ENCODE assay signal across 14 cellular contexts in the genomic region with DNA sequence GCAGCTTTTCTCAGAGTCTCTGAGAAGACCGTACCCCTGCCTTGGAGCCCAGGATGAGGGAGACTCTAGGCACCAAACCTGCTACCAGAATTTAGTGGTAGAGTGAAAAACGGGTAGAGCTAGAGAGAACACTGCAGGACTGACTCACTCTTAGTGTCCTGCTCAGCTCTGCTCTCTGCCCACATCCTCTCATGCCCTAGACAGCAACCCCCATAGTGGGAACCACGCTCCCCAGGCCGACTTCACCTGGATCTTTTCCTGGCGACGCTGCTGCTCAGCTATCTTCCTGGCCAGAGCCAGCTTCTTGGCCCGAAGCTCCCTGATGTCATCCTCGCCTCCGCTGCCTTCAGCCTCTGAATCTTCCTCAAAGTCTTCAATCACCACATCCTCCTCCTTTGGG. TPM values are rescaled to one million over a fixed set of nuclear protein-coding genes. Genes with fewer than 3 reads are reported as not detected.
DNase-seq lines count a peak whose midpoint lies in the region; ATAC-seq, FAIRE-seq and TF ChIP-seq lines count a peak whose summit lies in the region.
"Had no signal": no experiment of that assay in that cellular context is flagged by ENCODE, and none has a peak within 500 bp of the region (broad histone marks: within the 10 kb centered on the region; RNA-seq: fewer than 3 reads in every experiment).

No MANE protein-coding gene starts in this region.

- WGBS in adrenal gland, 4 donors, result 86 to 91% (median 89%) methylated on average over 9 of the region's 9 CpGs

- H3K79me2 ChIP-seq in astrocyte (ENCODE audit: insufficient read depth, low read length), result no peaks in the 10 kb centered on the region

- H3K4me3 ChIP-seq in astrocyte (ENCODE audit: insufficient read depth, low read depth, low read length) (no peak overlapping the region), lower lobe of right lung (no peak overlapping the region), vagina (no peak overlapping the region), adrenal gland (no peak overlapping the region)
- H3K4me3 ChIP-seq: right lobe of liver had no signal

- peaks cover 41% of the 10 kb centered on the region for H3K4me1 Mint-ChIP-seq in stimulated activated naive CD8-positive, alpha-beta T cell treated with anti-CD3 and anti-CD28 coated beads, Interleukin-15, amount 100 ng/mL, for 72 hours
- peaks cover 42% of the 10 kb centered on the region for H3K4me1 Mint-ChIP-seq in astrocyte (ENCODE audit: low read depth, unreplicated experiment)

- peaks cover 4% of the 10 kb centered on the region for H3K36me3 ChIP-seq in astrocyte (ENCODE audit: insufficient read depth, low read length)
- H3K36me3 ChIP-seq in lower lobe of right lung, result peaks cover 47% of the 10 kb centered on the region
- H3K36me3 ChIP-seq in vagina, result peaks cover 0 to 31% of the 10 kb centered on the region in 2 donors
- peaks cover 0 to 44% of the 10 kb centered on the region in 2 donors for H3K36me3 ChIP-seq in adrenal gland (replicated peaks in 1 of 2)

- peaks cover 30% of the 10 kb centered on the region for H3K36me3 Mint-ChIP-seq in astrocyte (ENCODE audit: low read depth, unreplicated experiment)

- H3K9me3 Mint-ChIP-seq in stimulated activated naive CD8-positive, alpha-beta T cell treated with anti-CD3 and anti-CD28 coated beads, Interleukin-15, amount 100 ng/mL, for 72 hours, result no peaks in the 10 kb centered on the region
- H3K9me3 Mint-ChIP-seq in astrocyte (ENCODE audit: unreplicated experiment), result peaks cover 4% of the 10 kb centered on the region
- H3K9me3 Mint-ChIP-seq: dendritic cell treated with granulocyte-macrophage colony-stimulating factor and Interleukin-4, amounts not matched to agents 40 ng/mL and 50 ng/mL, for 4 days had no signal

- intact Hi-C loops in lower lobe of right lung (cut with DNase I) (no loop called here), vagina (cut with DNase I) (no loop called here), adrenal gland (cut with DNase I) (no loop called here)

- peak; percentile 26 for ATAC-seq in stimulated activated naive CD8-positive, alpha-beta T cell treated with anti-CD3 and anti-CD28 coated beads, Interleukin-15, Interleukin-2, amounts not matched to agents 100 U/mL and 50 U/mL, for 24 hours
- no peak for ATAC-seq in stimulated activated naive CD8-positive, alpha-beta T cell treated with anti-CD3 and anti-CD28 coated beads, Interleukin-15, amount 100 ng/mL, for 72 hours
- ATAC-seq in lower lobe of right lung (no peak), HG03469 (IDR thresholded peaks at IDR 0.05; ENCODE audit: unreplicated experiment) (no peak)
- ATAC-seq: HCT116, right lobe of liver had no signal

- TF ChIP-seq CTCF in astrocyte (IDR thresholded peaks at IDR 0.05; ENCODE audit: insufficient read depth, low read depth, low read length) (no peak), lower lobe of right lung (IDR thresholded peaks at IDR 0.05) (no peak), vagina (IDR thresholded peaks at IDR 0.05) (no peak), adrenal gland (IDR thresholded peaks at IDR 0.05) (no peak)

- no peak overlapping the region for H2AFZ ChIP-seq in astrocyte (ENCODE audit: low read depth, low read length)

- peak; percentile 95 for FAIRE-seq in astrocyte (lab: Jason Lieb, UNC)

- H3K9ac ChIP-seq in astrocyte (ENCODE audit: low read length), result peak overlapping the region; percentile 61

- no peak overlapping the region for H3K4me3 Mint-ChIP-seq in stimulated activated naive CD8-positive, alpha-beta T cell treated with anti-CD3 and anti-CD28 coated beads, Interleukin-15, amount 100 ng/mL, for 72 hours
- H3K4me3 Mint-ChIP-seq in astrocyte (ENCODE audit: unreplicated experiment), result peak overlapping the region; percentile 50
- H3K4me3 Mint-ChIP-seq: dendritic cell treated with granulocyte-macrophage colony-stimulating factor and Interleukin-4, amounts not matched to agents 40 ng/mL and 50 ng/mL, for 4 days had no signal

- H3K27me3 ChIP-seq in astrocyte (ENCODE audit: insufficient read depth, low read length), result no peaks in the 10 kb centered on the region
- H3K27me3 ChIP-seq in lower lobe of right lung (ENCODE audit: low read depth), result no peaks in the 10 kb centered on the region
- H3K27me3 ChIP-seq in vagina, result no peaks in the 10 kb centered on the region
- no peaks in the 10 kb centered on the region for H3K27me3 ChIP-seq in adrenal gland
- H3K27me3 ChIP-seq: right lobe of liver had no signal

- H3K9me3 ChIP-seq in astrocyte (ENCODE audit: insufficient read depth, low read depth, low read length) (no peaks in the 10 kb centered on the region), lower lobe of right lung (no peaks in the 10 kb centered on the region), vagina (no peaks in the 10 kb centered on the region), adrenal gland (replicated peaks in 1 of 3) (no peaks in the 10 kb centered on the region)
- H3K9me3 ChIP-seq: right lobe of liver had no signal

- DNase-seq in stimulated activated naive CD8-positive, alpha-beta T cell treated with anti-CD3 and anti-CD28 coated beads, Interleukin-15, Interleukin-2, amounts not matched to agents 100 U/mL and 50 U/mL, for 24 hours, result no peak
- DNase-seq in stimulated activated naive CD8-positive, alpha-beta T cell treated with anti-CD3 and anti-CD28 coated beads, Interleukin-15, amount 100 ng/mL, for 72 hours, result no peak
- DNase-seq in astrocyte (ENCODE audit: low read depth), result peak; percentile 77
- DNase-seq in lower lobe of right lung, result peak; percentile 15
- no peak for DNase-seq in vagina (ENCODE audit: extremely low spot score in 2 of 2)
- no peak for DNase-seq in putamen (ENCODE audit: low spot score)
- no peak for DNase-seq in adrenal gland
- DNase-seq: C1 segment of cervical spinal cord, NCI-H2171, right lobe of liver, WERI-Rb-1 had no signal

- peak overlapping the region; percentile 46 for H3K4me2 ChIP-seq in astrocyte (ENCODE audit: low read length)

- H3K27me3 Mint-ChIP-seq in stimulated activated naive CD8-positive, alpha-beta T cell treated with anti-CD3 and anti-CD28 coated beads, Interleukin-15, amount 100 ng/mL, for 72 hours, result no peaks in the 10 kb centered on the region
- no peaks in the 10 kb centered on the region for H3K27me3 Mint-ChIP-seq in astrocyte (ENCODE audit: low read depth, unreplicated experiment)

- peaks cover 40% of the 10 kb centered on the region for H3K4me1 ChIP-seq in astrocyte (ENCODE audit: insufficient read depth, low read length)
- H3K4me1 ChIP-seq in lower lobe of right lung, result peaks cover 49% of the 10 kb centered on the region
- peaks cover 46% of the 10 kb centered on the region for H3K4me1 ChIP-seq in vagina
- peaks cover 31 to 50% of the 10 kb centered on the region in 2 donors for H3K4me1 ChIP-seq in adrenal gland (replicated peaks in 1 of 2)

- TF ChIP-seq POLR2A in vagina (IDR thresholded peaks at IDR 0.05) (no peak), adrenal gland (IDR thresholded peaks at IDR 0.05) (no peak)

- H3K27ac ChIP-seq in astrocyte (ENCODE audit: low read depth, low read length) (peak overlapping the region; percentile 82), lower lobe of right lung (no peak overlapping the region), vagina (peak overlapping the region; percentile 51), adrenal gland (peak overlapping the region in 2 of 5 donors; percentile 91 to 97)
- H3K27ac ChIP-seq: right lobe of liver, WERI-Rb-1 had no signal

- H4K20me1 ChIP-seq in astrocyte (ENCODE audit: insufficient read depth, low read length), result no peaks in the 10 kb centered on the region

- H3K27ac Mint-ChIP-seq in stimulated activated naive CD8-positive, alpha-beta T cell treated with anti-CD3 and anti-CD28 coated beads, Interleukin-15, amount 100 ng/mL, for 72 hours, result peak overlapping the region in 1 of 2 donors; percentile 8
- peak overlapping the region; percentile 91 for H3K27ac Mint-ChIP-seq in astrocyte (ENCODE audit: unreplicated experiment)
- H3K27ac Mint-ChIP-seq: dendritic cell treated with granulocyte-macrophage colony-stimulating factor and Interleukin-4, amounts not matched to agents 40 ng/mL and 50 ng/mL, for 4 days had no signal

RNA-seq across cellular contexts. Expression of a gene that starts 26.7 kb away (rescaled TPM):
- total RNA-seq in astrocyte, result 9.0 and 14.5 TPM in 2 replicates
- total RNA-seq in lower lobe of right lung, result 20.6 TPM
- total RNA-seq in vagina, result 33.1 TPM
- 10 to 100 TPM in 7 of 8 donors, 1 to 10 TPM in 1; 9.8 to 61.8 (median 31.5) TPM for total RNA-seq in adrenal gland
- 10 to 100 TPM in 1 of 3 donors, 1 to 10 TPM in 1, under 1 TPM in 1; 0.92 to 16.7 (median 7.7) TPM for polyA plus RNA-seq in adrenal gland

RNA-seq across cellular contexts. Expression of a gene that starts 39.7 kb away (rescaled TPM):
- total RNA-seq in astrocyte, result 32.8 and 36.8 TPM in 2 replicates
- total RNA-seq in lower lobe of right lung, result 20.3 TPM
- total RNA-seq in vagina, result 24.3 TPM
- 10 to 100 TPM; 37.2 to 75.9 (median 55.6) TPM for total RNA-seq in adrenal gland
- 100 to 1,000 TPM in 2 of 3 donors, 10 to 100 TPM in 1; 57.5 to 155 (median 102) TPM for polyA plus RNA-seq in adrenal gland

RNA-seq across cellular contexts. Expression of a gene that starts 51.6 kb away (rescaled TPM):
- total RNA-seq in astrocyte (25.8 and 26.7 TPM in 2 replicates), lower lobe of right lung (38.0 TPM), vagina (43.0 TPM), adrenal gland (10 to 100 TPM; 37.7 to 65.3 (median 57.7) TPM)
- polyA plus RNA-seq in adrenal gland, result 100 to 1,000 TPM in 1 of 3 donors, 10 to 100 TPM in 2; 34.3 to 100 (median 69.7) TPM

RNA-seq across cellular contexts. Expression of a gene that starts 56.4 kb away (rescaled TPM):
- total RNA-seq in astrocyte, result 0.65 and 0.77 TPM in 2 replicates
- 5.8 TPM for total RNA-seq in lower lobe of right lung
- total RNA-seq in vagina, result 3.7 TPM
- 1 to 10 TPM; 5.1 to 9.4 (median 8.0) TPM for total RNA-seq in adrenal gland
- polyA plus RNA-seq in adrenal gland, result 1 to 10 TPM; 1.8 to 2.4 (median 1.9) TPM

Comparison
In these comparisons a context has a peak if more than half of its experiments do, and no peak if none do; other contexts are left out.
1. DNase-seq: peak in astrocyte (single experiment) and lower lobe of right lung (single experiment); none in stimulated activated naive CD8-positive, alpha-beta T cell treated with anti-CD3 and anti-CD28 coated beads, Interleukin-15, Interleukin-2, amounts not matched to agents 100 U/mL and 50 U/mL, for 24 hours (single experiment), stimulated activated naive CD8-positive, alpha-beta T cell treated with anti-CD3 and anti-CD28 coated beads, Interleukin-15, amount 100 ng/mL, for 72 hours (0 of 2), vagina (0 of 2), putamen (single experiment) and adrenal gland (0 of 7).